In genomic region chr16:30658731-30659506, GRCh38 we compare ENCODE assay signal across 8 cellular contexts.
DNase-seq lines count a peak whose midpoint lies in the region; ATAC-seq, FAIRE-seq and TF ChIP-seq lines count a peak whose summit lies in the region.

No MANE protein-coding gene starts in this region.

- peak; percentile 5 for TF ChIP-seq CTCF in retinal pigment epithelial cell (conservative IDR thresholded peaks at IDR 0.05; ENCODE audit: low read depth, low read length)

- FAIRE-seq in RCC 7860 (lab: Jason Lieb, UNC) = peak; percentile 73

- ATAC-seq in GM21737 (IDR thresholded peaks at IDR 0.05; ENCODE audit: unreplicated experiment) = peak; percentile 24

- no peak for TF ChIP-seq RAD21 in Ishikawa (IDR thresholded peaks at IDR 0.05; ENCODE audit: low read depth)

- DNase-seq in activated CD8-positive, alpha-beta memory T cell treated with anti-CD3 and anti-CD28 coated beads for 4 hours (ENCODE audit: low read depth in 2 of 2) = peak; percentile 90 to 92
- no peak for DNase-seq in activated CD8-positive, alpha-beta memory T cell treated with anti-CD3 and anti-CD28 coated beads for 24 hours
- DNase-seq in RCC 7860 (ENCODE audit: low spot score) = peak; percentile 91
- DNase-seq in brain pericyte (ENCODE audit: low read depth, low spot score) = peak; percentile 95
- DNase-seq in retinal pigment epithelial cell (ENCODE audit: low read depth) = peak; percentile 89

- peak overlapping the region; percentile 94 for H3K4me3 ChIP-seq in iPS-11a (ENCODE audit: low read depth, low read length)
- H3K4me3 ChIP-seq in retinal pigment epithelial cell (ENCODE audit: low read length) = peak overlapping the region; percentile 90

- TF ChIP-seq EP300 in Ishikawa (IDR thresholded peaks at IDR 0.05; ENCODE audit: borderline replicate concordance) = no peak

TF ChIP-seq in Ishikawa, 13 proteins besides CTCF, POLR2A, EP300 and RAD21:
- TF ChIP-seq, protein P1, sequence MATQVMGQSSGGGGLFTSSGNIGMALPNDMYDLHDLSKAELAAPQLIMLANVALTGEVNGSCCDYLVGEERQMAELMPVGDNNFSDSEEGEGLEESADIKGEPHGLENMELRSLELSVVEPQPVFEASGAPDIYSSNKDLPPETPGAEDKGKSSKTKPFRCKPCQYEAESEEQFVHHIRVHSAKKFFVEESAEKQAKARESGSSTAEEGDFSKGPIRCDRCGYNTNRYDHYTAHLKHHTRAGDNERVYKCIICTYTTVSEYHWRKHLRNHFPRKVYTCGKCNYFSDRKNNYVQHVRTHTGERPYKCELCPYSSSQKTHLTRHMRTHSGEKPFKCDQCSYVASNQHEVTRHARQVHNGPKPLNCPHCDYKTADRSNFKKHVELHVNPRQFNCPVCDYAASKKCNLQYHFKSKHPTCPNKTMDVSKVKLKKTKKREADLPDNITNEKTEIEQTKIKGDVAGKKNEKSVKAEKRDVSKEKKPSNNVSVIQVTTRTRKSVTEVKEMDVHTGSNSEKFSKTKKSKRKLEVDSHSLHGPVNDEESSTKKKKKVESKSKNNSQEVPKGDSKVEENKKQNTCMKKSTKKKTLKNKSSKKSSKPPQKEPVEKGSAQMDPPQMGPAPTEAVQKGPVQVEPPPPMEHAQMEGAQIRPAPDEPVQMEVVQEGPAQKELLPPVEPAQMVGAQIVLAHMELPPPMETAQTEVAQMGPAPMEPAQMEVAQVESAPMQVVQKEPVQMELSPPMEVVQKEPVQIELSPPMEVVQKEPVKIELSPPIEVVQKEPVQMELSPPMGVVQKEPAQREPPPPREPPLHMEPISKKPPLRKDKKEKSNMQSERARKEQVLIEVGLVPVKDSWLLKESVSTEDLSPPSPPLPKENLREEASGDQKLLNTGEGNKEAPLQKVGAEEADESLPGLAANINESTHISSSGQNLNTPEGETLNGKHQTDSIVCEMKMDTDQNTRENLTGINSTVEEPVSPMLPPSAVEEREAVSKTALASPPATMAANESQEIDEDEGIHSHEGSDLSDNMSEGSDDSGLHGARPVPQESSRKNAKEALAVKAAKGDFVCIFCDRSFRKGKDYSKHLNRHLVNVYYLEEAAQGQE (IDR thresholded peaks at IDR 0.05; ENCODE audit: low read depth) = no peak
- TF ChIP-seq, protein P2, sequence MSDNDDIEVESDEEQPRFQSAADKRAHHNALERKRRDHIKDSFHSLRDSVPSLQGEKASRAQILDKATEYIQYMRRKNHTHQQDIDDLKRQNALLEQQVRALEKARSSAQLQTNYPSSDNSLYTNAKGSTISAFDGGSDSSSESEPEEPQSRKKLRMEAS (IDR thresholded peaks at IDR 0.05) = peak; percentile 69
- TF ChIP-seq YY1 (IDR thresholded peaks at IDR 0.05; ENCODE audit: low read depth) (no peak), ZBTB7A (IDR thresholded peaks at IDR 0.05; ENCODE audit: low read depth) (peak; percentile 14; the same call in 1 of the 2 replicates)
